ENCODE assay signal across 8 cellular contexts in the genomic region with DNA sequence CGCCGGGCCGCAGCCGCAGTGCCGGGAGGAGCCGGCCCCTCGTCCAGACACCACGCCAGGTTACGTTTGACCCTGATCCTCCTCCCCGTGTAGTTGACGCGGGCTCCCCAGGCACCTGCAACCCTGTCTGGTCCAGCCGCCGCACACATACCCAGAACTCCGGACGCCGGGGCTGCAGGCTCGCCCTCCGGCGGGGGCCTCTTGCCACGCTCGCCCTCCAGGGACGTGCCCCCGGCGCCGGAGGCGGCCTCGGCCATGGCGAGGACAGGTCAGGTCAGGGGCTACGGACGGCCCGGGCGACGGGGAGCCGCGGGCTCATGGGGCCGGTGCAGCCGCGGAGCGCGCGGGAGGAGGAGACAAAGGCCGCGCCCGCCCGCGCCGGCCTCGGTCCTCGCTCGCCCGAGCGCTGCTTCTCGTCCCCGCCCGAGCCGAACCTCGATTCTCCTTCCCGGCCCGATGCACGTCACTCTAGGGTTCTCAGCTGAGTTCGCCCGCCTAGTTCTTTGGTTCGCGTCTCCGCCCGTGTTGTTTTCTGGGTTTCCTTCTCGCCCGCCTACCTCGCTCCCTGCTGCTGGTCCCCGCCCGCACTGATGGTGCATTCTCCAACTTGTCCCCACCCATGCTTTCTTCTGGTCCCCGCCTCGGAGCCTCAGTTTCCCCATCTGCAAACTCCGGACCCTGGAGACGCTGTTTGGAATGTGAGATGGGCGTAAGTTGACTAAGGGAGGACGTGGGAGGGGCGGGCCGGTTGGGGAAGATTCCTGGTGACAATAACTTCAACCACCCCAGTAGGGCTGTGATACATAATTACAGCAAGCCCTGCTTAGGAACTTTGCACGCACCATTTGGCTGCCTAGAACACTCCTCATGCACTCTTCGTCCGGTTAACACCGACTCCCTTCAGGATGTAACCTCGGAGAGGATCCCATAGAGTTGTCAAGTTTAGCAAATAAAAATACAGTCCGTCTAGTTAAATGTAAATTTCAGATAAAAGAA. TPM values are rescaled to one million over a fixed set of nuclear protein-coding genes. Genes with fewer than 3 reads are reported as not detected.
DNase-seq lines count a peak whose midpoint lies in the region; ATAC-seq and TF ChIP-seq lines count a peak whose summit lies in the region.

A gene with protein sequence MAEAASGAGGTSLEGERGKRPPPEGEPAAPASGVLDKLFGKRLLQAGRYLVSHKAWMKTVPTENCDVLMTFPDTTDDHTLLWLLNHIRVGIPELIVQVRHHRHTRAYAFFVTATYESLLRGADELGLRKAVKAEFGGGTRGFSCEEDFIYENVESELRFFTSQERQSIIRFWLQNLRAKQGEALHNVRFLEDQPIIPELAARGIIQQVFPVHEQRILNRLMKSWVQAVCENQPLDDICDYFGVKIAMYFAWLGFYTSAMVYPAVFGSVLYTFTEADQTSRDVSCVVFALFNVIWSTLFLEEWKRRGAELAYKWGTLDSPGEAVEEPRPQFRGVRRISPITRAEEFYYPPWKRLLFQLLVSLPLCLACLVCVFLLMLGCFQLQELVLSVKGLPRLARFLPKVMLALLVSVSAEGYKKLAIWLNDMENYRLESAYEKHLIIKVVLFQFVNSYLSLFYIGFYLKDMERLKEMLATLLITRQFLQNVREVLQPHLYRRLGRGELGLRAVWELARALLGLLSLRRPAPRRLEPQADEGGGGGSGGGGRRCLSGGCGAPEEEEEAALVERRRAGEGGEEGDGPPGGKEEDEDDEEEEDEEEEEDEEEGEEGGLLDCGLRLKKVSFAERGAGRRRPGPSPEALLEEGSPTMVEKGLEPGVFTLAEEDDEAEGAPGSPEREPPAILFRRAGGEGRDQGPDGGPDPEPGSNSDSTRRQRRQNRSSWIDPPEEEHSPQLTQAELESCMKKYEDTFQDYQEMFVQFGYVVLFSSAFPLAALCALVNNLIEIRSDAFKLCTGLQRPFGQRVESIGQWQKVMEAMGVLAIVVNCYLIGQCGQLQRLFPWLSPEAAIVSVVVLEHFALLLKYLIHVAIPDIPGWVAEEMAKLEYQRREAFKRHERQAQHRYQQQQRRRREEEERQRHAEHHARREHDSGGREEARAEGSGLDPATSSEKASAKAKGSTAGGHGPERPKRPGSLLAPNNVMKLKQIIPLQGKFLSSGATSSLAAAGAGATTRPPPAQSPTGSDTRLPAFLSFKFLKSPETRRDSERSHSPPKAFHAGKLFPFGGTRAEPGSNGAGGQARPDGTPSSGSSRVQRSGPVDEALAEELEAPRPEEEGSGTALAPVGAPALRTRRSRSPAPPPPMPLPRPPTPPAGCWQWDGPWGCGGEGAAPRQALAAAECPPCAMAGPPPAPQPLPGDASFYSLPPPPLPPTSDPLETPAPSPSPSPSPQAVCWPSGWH (minus strand): TSS at position 442 of the 996 bp plus-strand sequence. CDS start 185 bp downstream, at position 257.

- peak; percentile 54 to 85 (median 78) for ATAC-seq in heart left ventricle

- intact Hi-C loops in adrenal gland (cut with DNase I) = no loop called here
- intact Hi-C loops in heart left ventricle (cut with DNase I) = loop anchor here in 1 of 10 donors (2.0 kb wide), 1 partner anchor 26 kb away; the partner anchor contains the start of gene DDA1
- intact Hi-C loops in transverse colon (cut with DNase I; ENCODE audit: low total_unique reads) = no loop called here

- 2 to 8% (median 4%) methylated on average over 30 to 86 of the region's 86 CpGs for WGBS in adrenal gland, 4 donors
- WGBS in heart left ventricle, 4 donors = 2 to 4% (median 3%) methylated on average over 57 to 86 of the region's 86 CpGs
- 2 to 27% methylated on average over 3 to 79 of the region's 86 CpGs for WGBS in transverse colon (ENCODE audit: low coverage in 1 of 2), 2 donors

- H3K4me1 ChIP-seq in adrenal gland (replicated peaks in 1 of 2) (peaks cover 8 to 26% of the 10 kb centered on the region in 2 donors), heart left ventricle (peaks cover 0 to 40% (median 28%) of the 10 kb centered on the region in 12 donors), transverse colon (peaks cover 16 to 37% (median 26%) of the 10 kb centered on the region in 4 donors)

- H3K27ac ChIP-seq in adrenal gland (peak within 1 kb of the TSS; percentile 72 to 91 (median 83)), heart left ventricle (peak within 1 kb of the TSS in 11 of 12 donors; percentile 56 to 81 (median 71)), transverse colon (peak within 1 kb of the TSS; percentile 80 to 99 (median 88))

- H3K4me3 ChIP-seq in HFF-Myc (replicated peaks; ENCODE audit: low read depth, low read length) (peak within 1 kb of the TSS; percentile 69), adrenal gland (peak within 1 kb of the TSS; percentile 6 to 76 (median 50)), heart left ventricle (peak within 1 kb of the TSS; percentile 47 to 93 (median 79)), transverse colon (peak within 1 kb of the TSS; percentile 46 to 69 (median 62))

- in situ Hi-C loops in transverse colon (cut with MboI; ENCODE audit: low pct_ligation_motif_present in 1 of 4, low pct_unique_long_range_greater_than_20kb in 1 of 4, low sequenced_read_pairs in 3 of 4) = no loop called here

- peak; percentile 71 for DNase-seq in DMS53 treated with DMSO at 0.1 percent for 48 hours (lab: John Stamatoyannopoulos, UW; ENCODE audit: unreplicated experiment)
- peak; percentile 95 for DNase-seq in HFF-Myc (ENCODE audit: extremely low read depth, low read depth)
- peak; percentile 95 for DNase-seq in NCI-H146 (lab: John Stamatoyannopoulos, UW)
- peak; percentile 94 for DNase-seq in T follicular helper cell (ENCODE audit: low read depth)
- peak; percentile 92 to 96 (median 94) for DNase-seq in adrenal gland
- DNase-seq in heart left ventricle = peak; percentile 95 to 98 (median 97)
- DNase-seq in pons (ENCODE audit: low spot score) = peak; percentile 93
- DNase-seq in transverse colon = peak; percentile 96

- no peak for TF ChIP-seq CTCF in HFF-Myc (IDR thresholded peaks at IDR 0.05; ENCODE audit: low read depth, low read length, missing control alignments)
- TF ChIP-seq CTCF in adrenal gland (IDR thresholded peaks at IDR 0.05) = no peak
- no peak for TF ChIP-seq CTCF in heart left ventricle (IDR thresholded peaks at IDR 0.05)
- no peak for TF ChIP-seq CTCF in transverse colon (IDR thresholded peaks at IDR 0.05)

- no peak for TF ChIP-seq EP300 in transverse colon (IDR thresholded peaks at IDR 0.05; ENCODE audit: low read depth)

- H3K36me3 ChIP-seq in adrenal gland (replicated peaks in 1 of 2) (no peaks in the 10 kb centered on the region), heart left ventricle (peaks cover 0 to 10% (median 0%) of the 10 kb centered on the region in 9 donors), transverse colon (no peaks in the 10 kb centered on the region)

- H3K27me3 ChIP-seq in adrenal gland = no peaks in the 10 kb centered on the region
- H3K27me3 ChIP-seq in heart left ventricle = peaks cover 0 to 7% (median 0%) of the 10 kb centered on the region in 9 donors
- peaks cover 11% of the 10 kb centered on the region for H3K27me3 ChIP-seq in transverse colon

- H3K9me3 ChIP-seq in adrenal gland (replicated peaks in 1 of 3) (no peaks in the 10 kb centered on the region), heart left ventricle (no peaks in the 10 kb centered on the region), transverse colon (no peaks in the 10 kb centered on the region)

- TF ChIP-seq POLR2A in adrenal gland (IDR thresholded peaks at IDR 0.05) (peak in 1 of 2 donors; percentile 79), heart left ventricle (IDR thresholded peaks at IDR 0.05) (peak in 1 of 2 donors; percentile 69), transverse colon (IDR thresholded peaks at IDR 0.05) (no peak)

RNA-seq across cellular contexts. Expression of the gene that starts here (rescaled TPM):
- total RNA-seq in adrenal gland (10 to 100 TPM; 18.4 to 78.0 (median 27.9) TPM), heart left ventricle (10 to 100 TPM in 2 of 9 donors, 1 to 10 TPM in 7; 6.4 to 11.0 (median 7.9) TPM), transverse colon (10 to 100 TPM in 2 of 4 donors, 1 to 10 TPM in 2; 6.7 to 73.0 (median 10.3) TPM)
- polyA plus RNA-seq in adrenal gland (10 to 100 TPM in 2 of 3 donors, 1 to 10 TPM in 1; 4.4 to 70.7 (median 33.0) TPM), heart left ventricle (1 to 10 TPM; 4.8 to 8.3 TPM)

Comparison
In these comparisons a context has a peak if more than half of its experiments do, and no peak if none do; other contexts are left out.
1. Peak in every context shown above with its lines: DNase-seq, ATAC-seq, H3K4me3 ChIP-seq and H3K27ac ChIP-seq.